In genomic region chr2:209146682-209147320, GRCh38 we compare ENCODE assay signal across 25 cellular contexts.
A peak's percentile ranks its signal among the peaks of the same experiment; 100 is the strongest.
DNase-seq lines count a peak whose midpoint lies in the region; ATAC-seq, FAIRE-seq and TF ChIP-seq lines count a peak whose summit lies in the region.
"Had no signal": no experiment of that assay in that cellular context is flagged by ENCODE, and none has a peak within 500 bp of the region (broad histone marks: within the 10 kb centered on the region; RNA-seq: fewer than 3 reads in every experiment).

No MANE protein-coding gene starts in this region.

- DNase-seq in Right ventricle myocardium superior (no peak), right atrium auricular region (ENCODE audit: low spot score) (no peak), heart left ventricle (no peak), H54 (ENCODE audit: insufficient read length, low spot score) (no peak), BE2C (no peak), glutamatergic neuron (no peak), NCI-H146 treated with DMSO at 0.1 percent for 48 hours (lab: John Stamatoyannopoulos, UW; ENCODE audit: unreplicated experiment) (no peak)
- DNase-seq: 8988T; activated CD8-positive, alpha-beta memory T cell treated with anti-CD3 and anti-CD28 coated beads, Interleukin-2, amount 10 ng/mL, durations not matched to agents 7 days and 5 days; activated effector memory CD4-positive, alpha-beta T cell treated with Interleukin-2 at 50 U/mL for 16 hours; CD4-positive, alpha-beta T cell; DMS79 treated with DMSO at 0.1 percent for 48 hours; effector CD8-positive, alpha-beta T cell; esophagus squamous epithelium; MG63; NCI-H2029 treated with DMSO at 0.1 percent for 48 hours; NCI-H510A treated with DMSO at 0.1 percent for 48 hours; psoas muscle; T-helper 2 cell had no signal

- intact Hi-C loops in Right ventricle myocardium superior (cut with DNase I), result no loop called here
- intact Hi-C loops in heart left ventricle (cut with DNase I), result no loop called here

- H3K27ac Mint-ChIP-seq in glutamatergic neuron (ENCODE audit: unreplicated experiment), result no peak overlapping the region
- H3K27ac Mint-ChIP-seq: activated CD8-positive, alpha-beta memory T cell treated with anti-CD3 and anti-CD28 coated beads, Interleukin-2, amount 10 ng/mL, durations not matched to agents 7 days and 5 days; CD4-positive, alpha-beta T cell; nephron had no signal

- no peaks in the 10 kb centered on the region for H3K9me3 ChIP-seq in right atrium auricular region
- no peaks in the 10 kb centered on the region for H3K9me3 ChIP-seq in heart left ventricle
- no peaks in the 10 kb centered on the region for H3K9me3 ChIP-seq in BE2C
- H3K9me3 ChIP-seq: adrenal gland, esophagus squamous epithelium, MG63, psoas muscle had no signal

- FAIRE-seq in H54 (lab: Jason Lieb, UNC), result no peak
- FAIRE-seq: GM19239 had no signal

- TF ChIP-seq CTCF in right atrium auricular region (IDR thresholded peaks at IDR 0.05) (no peak), heart left ventricle (IDR thresholded peaks at IDR 0.05) (no peak), BE2C (IDR thresholded peaks at IDR 0.05; ENCODE audit: low read depth, low read length) (no peak), glutamatergic neuron (IDR thresholded peaks at IDR 0.05; ENCODE audit: partially characterized antibody, unreplicated experiment) (no peak)

- H3K4me1 ChIP-seq in right atrium auricular region (no peaks in the 10 kb centered on the region), heart left ventricle (peaks cover 0 to 15% (median 0%) of the 10 kb centered on the region in 12 donors), BE2C (no peaks in the 10 kb centered on the region)
- H3K4me1 ChIP-seq: adrenal gland, esophagus squamous epithelium, psoas muscle had no signal

- H3K36me3 Mint-ChIP-seq in glutamatergic neuron (ENCODE audit: unreplicated experiment), result no peaks in the 10 kb centered on the region
- H3K36me3 Mint-ChIP-seq: activated CD8-positive, alpha-beta memory T cell treated with anti-CD3 and anti-CD28 coated beads, Interleukin-2, amount 10 ng/mL, durations not matched to agents 7 days and 5 days had no signal

- no peak overlapping the region for H3K4me3 Mint-ChIP-seq in glutamatergic neuron (ENCODE audit: unreplicated experiment)
- H3K4me3 Mint-ChIP-seq: activated CD8-positive, alpha-beta memory T cell treated with anti-CD3 and anti-CD28 coated beads, Interleukin-2, amount 10 ng/mL, durations not matched to agents 7 days and 5 days; CD4-positive, alpha-beta T cell; nephron had no signal

- H3K4me3 ChIP-seq in right atrium auricular region (no peak overlapping the region), heart left ventricle (no peak overlapping the region), BE2C (ENCODE audit: low read depth, low read length) (no peak overlapping the region)
- H3K4me3 ChIP-seq: adrenal gland, cardiac muscle cell, esophagus squamous epithelium, MG63, psoas muscle had no signal

- no peak for TF ChIP-seq POLR2A in heart left ventricle (IDR thresholded peaks at IDR 0.05)
- no peak for TF ChIP-seq POLR2A in H54 (IDR thresholded peaks at IDR 0.05; ENCODE audit: low read depth, low read length)

- H3K36me3 ChIP-seq in right atrium auricular region (no peaks in the 10 kb centered on the region), heart left ventricle (no peaks in the 10 kb centered on the region), BE2C (no peaks in the 10 kb centered on the region)
- H3K36me3 ChIP-seq: adrenal gland, cardiac muscle cell, esophagus squamous epithelium, MG63 had no signal

- H3K27ac ChIP-seq in right atrium auricular region (peak overlapping the region in 1 of 2 donors; percentile 25), heart left ventricle (peak overlapping the region in 2 of 12 donors; percentile 11 to 77)
- H3K27ac ChIP-seq: cardiac muscle cell, psoas muscle had no signal

- ATAC-seq in Right ventricle myocardium superior (ENCODE audit: poor library complexity) (peak; percentile 55), HG03432 (IDR thresholded peaks at IDR 0.05; ENCODE audit: unreplicated experiment) (peak; percentile 64), heart left ventricle (peak in 3 of 4 donors; percentile 16 to 51 (median 39))
- ATAC-seq: activated CD4-positive, CD25-positive, alpha-beta regulatory T cell treated with anti-CD3 and anti-CD28 coated beads, Interleukin-2, amount 50 U/mL, for 24 hours; activated CD8-positive, alpha-beta memory T cell treated with anti-CD3 and anti-CD28 coated beads, Interleukin-2, amount 10 ng/mL, durations not matched to agents 7 days and 5 days; psoas muscle had no signal

- 72 to 84% (median 79%) methylated on average over 3 of the region's 3 CpGs for WGBS in heart left ventricle, 4 donors

- peaks cover 8% of the 10 kb centered on the region for H3K4me1 Mint-ChIP-seq in glutamatergic neuron (ENCODE audit: low read depth, unreplicated experiment)
- H3K4me1 Mint-ChIP-seq: activated CD8-positive, alpha-beta memory T cell treated with anti-CD3 and anti-CD28 coated beads, Interleukin-2, amount 10 ng/mL, durations not matched to agents 7 days and 5 days; nephron had no signal

- no peaks in the 10 kb centered on the region for H3K27me3 Mint-ChIP-seq in glutamatergic neuron (ENCODE audit: unreplicated experiment)
- H3K27me3 Mint-ChIP-seq: activated CD8-positive, alpha-beta memory T cell treated with anti-CD3 and anti-CD28 coated beads, Interleukin-2, amount 10 ng/mL, durations not matched to agents 7 days and 5 days; CD4-positive, alpha-beta T cell had no signal

- H3K9me3 Mint-ChIP-seq in glutamatergic neuron (ENCODE audit: unreplicated experiment), result no peaks in the 10 kb centered on the region
- H3K9me3 Mint-ChIP-seq: CD4-positive, alpha-beta T cell; nephron had no signal

- H3K27me3 ChIP-seq in right atrium auricular region (no peaks in the 10 kb centered on the region), heart left ventricle (no peaks in the 10 kb centered on the region), BE2C (no peaks in the 10 kb centered on the region)
- H3K27me3 ChIP-seq: adrenal gland, cardiac muscle cell, esophagus squamous epithelium, MG63 had no signal
